32 cellular contexts compared by ENCODE assay signal in the genomic region with DNA sequence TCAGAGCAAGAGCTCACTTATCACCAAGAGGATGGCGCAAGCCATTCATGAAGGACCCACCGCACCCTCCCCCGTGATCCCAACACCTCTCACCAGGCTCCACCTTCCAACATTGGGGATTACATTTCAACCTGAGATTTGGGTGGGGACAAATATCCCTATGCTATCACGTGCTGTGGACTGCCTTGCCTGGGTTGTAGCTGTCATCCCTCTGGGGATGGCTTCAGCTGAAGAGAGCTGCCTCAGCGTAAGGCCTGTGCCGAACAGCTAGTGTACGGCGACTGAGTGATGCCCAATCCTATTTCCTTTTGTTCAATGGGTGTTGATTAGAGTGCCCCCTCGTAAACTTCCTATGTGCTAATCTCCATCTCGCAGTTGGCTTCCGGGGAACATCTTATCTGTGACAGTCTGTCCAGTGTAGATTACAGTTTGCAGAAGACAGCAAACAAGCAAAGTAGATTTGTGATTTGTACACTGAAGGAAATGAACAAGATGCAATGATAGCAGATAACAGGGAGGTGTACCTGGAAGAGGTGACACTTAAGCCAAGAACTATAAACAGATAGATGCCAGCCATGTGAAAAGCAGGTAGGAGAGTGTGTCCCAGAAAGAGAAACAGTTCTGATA. TPM values are rescaled to one million over a fixed set of nuclear protein-coding genes. Genes with fewer than 3 reads are reported as not detected.
"Had no signal": no experiment of that assay in that cellular context is flagged by ENCODE, and none has a peak within 500 bp of the region (broad histone marks: within the 10 kb centered on the region; RNA-seq: fewer than 3 reads in every experiment).

No MANE protein-coding gene starts in this region.

- H3K27ac ChIP-seq: heart left ventricle, pancreas, psoas muscle, uterus had no signal

- H3K36me3 ChIP-seq: heart left ventricle, pancreas, uterus had no signal

- H3K4me3 ChIP-seq: heart left ventricle, pancreas, psoas muscle, smooth muscle cell, uterus had no signal

- H3K4me2 ChIP-seq: smooth muscle cell had no signal

- DNase-seq: activated CD4-positive, alpha-beta memory T cell treated with anti-CD3 and anti-CD28 coated beads, Interleukin-2, amount 10 ng/mL, durations not matched to agents 7 days and 5 days; activated CD4-positive, alpha-beta T cell treated with anti-CD3 and anti-CD28 coated beads for 1 hour; activated CD4-positive, alpha-beta T cell treated with anti-CD3 and anti-CD28 coated beads, Interleukin-2, amount 10 ng/mL, durations not matched to agents 7 days and 5 days; activated CD8-positive, alpha-beta memory T cell treated with anti-CD3 and anti-CD28 coated beads, Interleukin-2, amount 50 U/mL, for 48 hours; activated naive CD8-positive, alpha-beta T cell treated with anti-CD3 and anti-CD28 coated beads, Interleukin-2, amount 50 U/mL, for 24 hours; activated T-cell treated with anti-CD3 and anti-CD28 coated beads, Interleukin-2, amount 50 U/mL, for 24 hours; amygdala; caudate nucleus; cortex of kidney; foreskin fibroblast; heart left ventricle; hypothalamus; immature natural killer cell; kidney; left colon; midbrain; naive thymus-derived CD8-positive, alpha-beta T cell; nucleus accumbens; pancreas; psoas muscle; stimulated activated CD4-positive, alpha-beta T cell treated with anti-CD3 and anti-CD28 coated beads, Interleukin-1b, Interleukin-23, amount 100 ng/mL, for 48 hours; stimulated activated CD4-positive, alpha-beta T cell treated with anti-CD3 and anti-CD28 coated beads, Interleukin-4, amount 100 ng/mL, for 4 hours; stimulated activated CD8-positive, alpha-beta memory T cell treated with anti-CD3 and anti-CD28 coated beads, Interleukin-4, amount 100 ng/mL, for 48 hours; stimulated activated naive CD8-positive, alpha-beta T cell treated with anti-CD3 and anti-CD28 coated beads, Interleukin-15, amount 100 ng/mL, for 72 hours; substantia nigra; uterus had no signal

- H3K27me3 ChIP-seq: heart left ventricle, pancreas, uterus had no signal

- H3K9me3 ChIP-seq: heart left ventricle, pancreas, psoas muscle, uterus had no signal

- ATAC-seq: activated naive CD8-positive, alpha-beta T cell treated with anti-CD3 and anti-CD28 coated beads, Interleukin-2, amount 50 U/mL, for 24 hours; esophagus mucosa; heart left ventricle; left colon; naive thymus-derived CD8-positive, alpha-beta T cell; pancreas; psoas muscle; stimulated activated memory B cell treated with anti-CD40 and anti-IgM and Interleukin-4, amounts not matched to agents 10 μg/mL and 1 μg/mL and 100 μg/mL, for 72 hours; stimulated activated naive CD8-positive, alpha-beta T cell treated with anti-CD3 and anti-CD28 coated beads, Interleukin-15, amount 100 ng/mL, for 72 hours; WTC11 had no signal

- H3K4me1 ChIP-seq: heart left ventricle, pancreas, psoas muscle, uterus had no signal

RNA-seq across cellular contexts. Expression of a gene that starts 31.2 kb away (rescaled TPM):
- total RNA-seq: chondrocyte, neural crest cell, smooth muscle cell had no signal
